Comparison of ENCODE assay signal across 10 cellular contexts in the genomic region with DNA sequence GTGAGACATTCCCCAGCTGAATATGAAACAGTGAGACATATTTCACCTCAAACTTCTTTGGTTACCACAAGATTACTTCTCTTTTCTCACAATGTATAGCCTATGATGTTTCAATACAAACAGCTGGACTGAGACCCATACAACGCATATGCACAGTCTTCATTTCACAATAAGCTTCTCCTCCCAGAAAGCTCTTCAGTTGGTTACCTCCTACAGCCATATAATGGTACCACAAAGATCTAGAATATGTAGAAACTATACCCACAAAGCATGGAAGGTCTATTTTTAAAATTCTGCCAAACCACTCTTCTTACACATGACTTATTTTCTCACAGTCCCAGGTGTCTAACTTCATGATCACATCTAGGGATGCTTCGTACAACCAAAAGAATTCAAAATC.
DNase-seq lines count a peak whose midpoint lies in the region; ATAC-seq and TF ChIP-seq lines count a peak whose summit lies in the region.
"Had no signal": no experiment of that assay in that cellular context is flagged by ENCODE, and none has a peak within 500 bp of the region (broad histone marks: within the 10 kb centered on the region; RNA-seq: fewer than 3 reads in every experiment).

No MANE protein-coding gene starts in this region.

- peak; percentile 70 for ATAC-seq in GM19023 (IDR thresholded peaks at IDR 0.05; ENCODE audit: unreplicated experiment)
- ATAC-seq in HG03025 (IDR thresholded peaks at IDR 0.05; ENCODE audit: low FRiP score, unreplicated experiment), result peak; percentile 78
- no peak for ATAC-seq in Panc1
- ATAC-seq in PC-3, result no peak
- ATAC-seq: CD8-positive, alpha-beta T cell had no signal

- DNase-seq in A673 (ENCODE audit: low spot score), result no peak
- no peak for DNase-seq in Panc1 (ENCODE audit: low read depth, low spot score)
- DNase-seq in NCI-H2029 treated with DMSO at 0.1 percent for 48 hours (lab: John Stamatoyannopoulos, UW), result no peak
- DNase-seq in PC-3, result no peak
- DNase-seq in NCI-H345 (lab: John Stamatoyannopoulos, UW), result no peak
- no peak for DNase-seq in NCI-H446 treated with DMSO at 0.1 percent for 48 hours (lab: John Stamatoyannopoulos, UW)
- DNase-seq: CD8-positive, alpha-beta T cell; occipital lobe had no signal

- H3F3A ChIP-seq in PC-3 (ENCODE audit: low read length, unreplicated experiment), result peaks cover 15% of the 10 kb centered on the region

- H2AFZ ChIP-seq in PC-3 (ENCODE audit: low read length), result no peak overlapping the region

- H3K27me3 ChIP-seq in A673 (replicated peaks; ENCODE audit: insufficient read depth, low read depth, low read length, poor library complexity) (no peaks in the 10 kb centered on the region), Panc1 (ENCODE audit: control insufficient read depth, insufficient read depth, low read length) (no peaks in the 10 kb centered on the region), PC-3 (ENCODE audit: low read length) (no peaks in the 10 kb centered on the region)

- no peaks in the 10 kb centered on the region for H4K20me1 ChIP-seq in PC-3 (ENCODE audit: low read length)

- no peaks in the 10 kb centered on the region for H3K9me3 ChIP-seq in A673 (ENCODE audit: low read depth, low read length, poor library complexity, severe bottlenecking)
- H3K9me3 ChIP-seq in Panc1 (ENCODE audit: control insufficient read depth, insufficient read depth, low read depth, low read length), result no peaks in the 10 kb centered on the region
- H3K9me3 ChIP-seq in PC-3 (ENCODE audit: low read length), result no peaks in the 10 kb centered on the region

- BruUV-seq in A673 (replicated peaks; lab: Mats Ljungman, UMichigan) (no TSS peak), Panc1 (replicated peaks; lab: Mats Ljungman, UMichigan) (no TSS peak), PC-3 (replicated peaks; lab: Mats Ljungman, UMichigan) (no TSS peak)

- H3K36me3 ChIP-seq in A673 (ENCODE audit: insufficient read depth, low read length, poor library complexity, severe bottlenecking), result no peaks in the 10 kb centered on the region
- no peaks in the 10 kb centered on the region for H3K36me3 ChIP-seq in Panc1 (ENCODE audit: control insufficient read depth, insufficient read depth, low read length)
- no peaks in the 10 kb centered on the region for H3K36me3 ChIP-seq in PC-3 (ENCODE audit: low read depth, low read length)

- no peak overlapping the region for H3K9ac ChIP-seq in PC-3 (ENCODE audit: low read length)

- peak overlapping the region; percentile 92 for H3K27ac ChIP-seq in A673 (ENCODE audit: low read depth, low read length, poor library complexity, severe bottlenecking)
- H3K27ac ChIP-seq in Panc1 (ENCODE audit: low read length), result peak overlapping the region; percentile 72
- no peak overlapping the region for H3K27ac ChIP-seq in PC-3 (ENCODE audit: low read length)

- intact Hi-C loops in A673 (cut with micrococcal nuclease; ENCODE audit: unreplicated experiment), result loop anchor here (10.0 kb wide), 1 partner anchor 129 kb away; no protein-coding TSS in a partner anchor
- intact Hi-C loops in Panc1 (cut with micrococcal nuclease; ENCODE audit: unreplicated experiment), result loop anchor here (5.0 to 10.0 kb wide), 2 partner anchors 72 to 139 kb away; a partner anchor contains a TSS
- intact Hi-C loops in PC-3 (cut with micrococcal nuclease), result no loop called here

- in situ Hi-C loops in Panc1 (cut with HindIII; ENCODE audit: low pct_unique_long_range_greater_than_20kb, low sequenced_read_pairs), result no loop called here

- TF ChIP-seq CTCF in A673 (conservative IDR thresholded peaks at IDR 0.05; ENCODE audit: low read depth, low read length) (no peak), Panc1 (IDR thresholded peaks at IDR 0.05) (no peak), PC-3 (conservative IDR thresholded peaks at IDR 0.05; ENCODE audit: low read depth, low read length) (no peak)

- H3K4me2 ChIP-seq in PC-3 (ENCODE audit: low read length), result no peak overlapping the region

- CTCF ChIA-PET in A673 (lab: Charles Lee) (no interaction called here), Panc1 (lab: Charles Lee) (no interaction called here), PC-3 (lab: Charles Lee) (no interaction called here)

- peaks cover 79% of the 10 kb centered on the region for H3K79me2 ChIP-seq in PC-3 (ENCODE audit: low read length)

- H3K4me1 ChIP-seq in A673 (ENCODE audit: insufficient read depth, low read length, poor library complexity, severe bottlenecking) (peaks cover 96% of the 10 kb centered on the region), Panc1 (ENCODE audit: control insufficient read depth, insufficient read depth, low read length) (peaks cover 94% of the 10 kb centered on the region), PC-3 (ENCODE audit: insufficient read depth, low read length) (peaks cover 34% of the 10 kb centered on the region)

- H3K9me2 ChIP-seq in PC-3 (replicated peaks; ENCODE audit: low read length), result no peaks in the 10 kb centered on the region

- POLR2A ChIA-PET in A673 (lab: Charles Lee; ENCODE audit: low non-redundant PET) (interaction anchor here (0.6 kb wide), 1 partner anchor 9 kb away, joined by 3 read pairs; no protein-coding TSS in a partner anchor), Panc1 (lab: Charles Lee) (interaction anchor here (0.6 kb wide), 1 partner anchor 11 kb away, joined by 3 read pairs; no protein-coding TSS in a partner anchor), PC-3 (lab: Charles Lee; ENCODE audit: unreplicated experiment) (no interaction called here)

- H3K4me3 ChIP-seq in A673 (ENCODE audit: low read depth, low read length, poor library complexity, severe bottlenecking) (no peak overlapping the region), Panc1 (ENCODE audit: low read depth in 2 of 2, low read length in 2 of 2) (no peak overlapping the region), PC-3 (ENCODE audit: low read length) (no peak overlapping the region)

Comparison
In these comparisons a context has a peak if more than half of its experiments do, and no peak if none do; other contexts are left out.
1. ATAC-seq: peak in GM19023 (single experiment) and HG03025 (single experiment); none in Panc1 (single experiment) and PC-3 (single experiment).